ENCODE assay signal across 12 cellular contexts in the genomic region with DNA sequence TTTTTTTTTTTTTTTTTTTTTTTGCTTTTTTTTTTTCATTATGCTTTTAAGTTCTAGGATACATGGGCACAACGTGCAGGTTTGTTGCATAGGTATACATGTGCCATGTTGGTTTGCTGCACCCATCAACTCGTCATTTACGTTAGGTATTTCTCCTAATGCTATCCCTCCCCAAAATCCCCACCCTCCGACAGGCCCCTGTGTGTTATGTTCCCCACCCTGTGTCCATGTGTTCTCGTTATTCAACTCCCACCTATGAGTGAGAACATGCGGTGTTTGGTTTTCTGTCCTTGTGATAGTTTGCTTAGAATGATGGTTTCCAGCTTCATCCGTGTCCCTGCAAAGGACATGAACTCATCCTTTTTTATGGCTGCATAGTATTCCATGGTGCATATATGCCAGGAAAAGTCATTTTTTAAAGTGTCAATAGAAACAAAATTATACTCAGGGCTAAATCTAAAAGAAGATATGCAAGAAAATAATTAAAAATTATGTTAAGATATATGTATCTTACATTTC. TPM values are rescaled to one million over a fixed set of nuclear protein-coding genes. Genes with fewer than 3 reads are reported as not detected.
DNase-seq lines count a peak whose midpoint lies in the region; ATAC-seq, FAIRE-seq and TF ChIP-seq lines count a peak whose summit lies in the region.
"Not testable (repeated sequence)": the region's sequence is repeated elsewhere in the genome, so short reads cannot be mapped to it uniquely, and the experiment has no call there.
"Had no signal": no experiment of that assay in that cellular context is flagged by ENCODE, and none has a peak within 500 bp of the region (broad histone marks: within the 10 kb centered on the region; RNA-seq: fewer than 3 reads in every experiment).

No MANE protein-coding gene starts in this region.

- in situ Hi-C loops in transverse colon (cut with MboI; ENCODE audit: low pct_ligation_motif_present in 1 of 4, low pct_unique_long_range_greater_than_20kb in 1 of 4, low sequenced_read_pairs in 3 of 4) = loop anchor here in 3 of 4 donors (5.0 to 25.0 kb wide), 7 partner anchors 34 to 311 kb away; no protein-coding TSS in a partner anchor

- H3K36me3 Mint-ChIP-seq in CD4-positive, alpha-beta T cell (ENCODE audit: low read depth); HFFc6 (ENCODE audit: low read depth); activated CD8-positive, alpha-beta T cell treated with anti-CD3 and anti-CD28 coated beads for 36 hours (ENCODE audit: low read depth): not testable (repeated sequence)

- peak overlapping the region; percentile 55 for H3K27ac Mint-ChIP-seq in CD4-positive, alpha-beta T cell
- H3K27ac Mint-ChIP-seq in HFFc6; activated CD8-positive, alpha-beta T cell treated with anti-CD3 and anti-CD28 coated beads for 36 hours: not testable (repeated sequence)

- not testable (repeated sequence) for H3K9ac ChIP-seq in colonic mucosa (ENCODE audit: low read depth in 2 of 2, low read length in 2 of 2)

- 66% methylated on average over 7 of the region's 7 CpGs for WGBS in A549 (ENCODE audit: missing lambda C conversion rate)
- 76 to 92% methylated on average over 6 to 7 of the region's 7 CpGs for WGBS in transverse colon (ENCODE audit: low coverage in 1 of 2), 2 donors

- POLR2A ChIA-PET in A549 (lab: Yijun Ruan, JAX) = interaction anchor here (0.6 to 1.5 kb wide), 5 partner anchors 19 to 265 kb away, joined by 3 to 10 read pairs (median 5); partner anchors contain the start of gene CAPN5
- POLR2A ChIA-PET in CD4-positive, alpha-beta T cell (lab: Charles Lee) = interaction anchor here (0.7 to 2.3 kb wide), 5 partner anchors 15 to 500 kb away, joined by 3 to 16 read pairs (median 3); no protein-coding TSS in a partner anchor
- POLR2A ChIA-PET in activated CD8-positive, alpha-beta T cell treated with anti-CD3 and anti-CD28 coated beads for 36 hours (lab: Charles Lee) = not testable (repeated sequence)

- not testable (repeated sequence) for H3K4me1 Mint-ChIP-seq in CD4-positive, alpha-beta T cell (ENCODE audit: low read depth)
- peaks cover 13% of the 10 kb centered on the region for H3K4me1 Mint-ChIP-seq in HFFc6 (ENCODE audit: low read depth)
- H3K4me1 Mint-ChIP-seq in activated CD8-positive, alpha-beta T cell treated with anti-CD3 and anti-CD28 coated beads for 36 hours (ENCODE audit: low read depth) = peaks cover 13% of the 10 kb centered on the region

- not testable (repeated sequence) for H3K27ac ChIP-seq in A549; CD4-positive, alpha-beta T cell (ENCODE audit: low read depth, low read length); RWPE2 (ENCODE audit: poor library complexity, severe bottlenecking); lower lobe of right lung
- peak overlapping the region; percentile 81 for H3K27ac ChIP-seq in colonic mucosa
- peak overlapping the region; percentile 78 to 92 (median 84) for H3K27ac ChIP-seq in transverse colon

- TF ChIP-seq RAD21 in A549 (conservative IDR thresholded peaks at IDR 0.05 in 1 of 2, IDR thresholded peaks at IDR 0.05 in 1 of 2) = not testable (repeated sequence)

- not testable (repeated sequence) for H3K4me3 Mint-ChIP-seq in CD4-positive, alpha-beta T cell; HFFc6; activated CD8-positive, alpha-beta T cell treated with anti-CD3 and anti-CD28 coated beads for 36 hours

- TF ChIP-seq EP300 in A549 (IDR thresholded peaks at IDR 0.05); transverse colon (IDR thresholded peaks at IDR 0.05; ENCODE audit: low read depth): not testable (repeated sequence)

- not testable (repeated sequence) for ATAC-seq in A549; CD4-positive, alpha-beta T cell (ENCODE audit: poor library complexity); RWPE2 (ENCODE audit: low read depth); activated CD8-positive, alpha-beta T cell treated with anti-CD3 and anti-CD28 coated beads for 36 hours; lower lobe of right lung

- H3K36me3 ChIP-seq in RWPE2 (ENCODE audit: low read depth); colonic mucosa; lower lobe of right lung; transverse colon: not testable (repeated sequence)

- H3K27me3 Mint-ChIP-seq in CD4-positive, alpha-beta T cell = peaks cover 10% of the 10 kb centered on the region
- H3K27me3 Mint-ChIP-seq in HFFc6 (ENCODE audit: insufficient read depth) = peaks cover 11% of the 10 kb centered on the region
- peaks cover 13% of the 10 kb centered on the region for H3K27me3 Mint-ChIP-seq in activated CD8-positive, alpha-beta T cell treated with anti-CD3 and anti-CD28 coated beads for 36 hours

- not testable (repeated sequence) for H3K9me3 Mint-ChIP-seq in CD4-positive, alpha-beta T cell; HFFc6; activated CD8-positive, alpha-beta T cell treated with anti-CD3 and anti-CD28 coated beads for 36 hours

- CTCF ChIA-PET in A549 (lab: Yijun Ruan, JAX) = interaction anchor here (0.6 to 12.5 kb wide), 35 partner anchors 10 to 572 kb away, joined by 3 to 242 read pairs (median 9); partner anchors contain the start of genes B3GNT6, CAPN5 and MYO7A
- CTCF ChIA-PET in CD4-positive, alpha-beta T cell (lab: Charles Lee) = interaction anchor here (0.6 to 5.6 kb wide), 12 partner anchors 9 to 1527 kb away, joined by 3 to 78 read pairs (median 4); partner anchors contain the start of genes CAPN5 and NARS2
- CTCF ChIA-PET in activated CD8-positive, alpha-beta T cell treated with anti-CD3 and anti-CD28 coated beads for 36 hours (lab: Charles Lee) = interaction anchor here (0.6 to 3.0 kb wide), 24 partner anchors 9 to 500 kb away, joined by 3 to 65 read pairs (median 4); partner anchors contain the start of gene B3GNT6

- not testable (repeated sequence) for DNase-seq in A549 (ENCODE audit: low read depth in 1 of 2, low spot score in 1 of 2); CD4-positive, alpha-beta T cell; HFFc6; RWPE2 (ENCODE audit: low spot score); activated CD8-positive, alpha-beta T cell treated with anti-CD3 and anti-CD28 coated beads for 36 hours; colonic mucosa; lower lobe of right lung; transverse colon

- H3K4me3 ChIP-seq in A549; RWPE2 (ENCODE audit: severe bottlenecking); colonic mucosa; lower lobe of right lung; transverse colon: not testable (repeated sequence)

- FAIRE-seq in A549 (lab: Jason Lieb, UNC) = not testable (repeated sequence)

- H3K27me3 ChIP-seq in CD4-positive, alpha-beta T cell (ENCODE audit: control insufficient read depth, insufficient read depth, low read length); RWPE2 (ENCODE audit: insufficient read depth, poor library complexity, severe bottlenecking); colonic mucosa; transverse colon: not testable (repeated sequence)
- H3K27me3 ChIP-seq in lower lobe of right lung (ENCODE audit: low read depth) = peaks cover 18% of the 10 kb centered on the region

- peaks cover 12% of the 10 kb centered on the region; the same call in 2 of the 3 replicates for H3K4me1 ChIP-seq in A549
- not testable (repeated sequence) for H3K4me1 ChIP-seq in RWPE2 (ENCODE audit: insufficient read depth, poor library complexity, severe bottlenecking); colonic mucosa
- peaks cover 15% of the 10 kb centered on the region for H3K4me1 ChIP-seq in lower lobe of right lung
- H3K4me1 ChIP-seq in transverse colon = peaks cover 4 to 33% (median 20%) of the 10 kb centered on the region in 4 donors

- H3K9me3 ChIP-seq in A549; CD4-positive, alpha-beta T cell (ENCODE audit: control insufficient read depth, low read length); RWPE2 (ENCODE audit: severe bottlenecking); colonic mucosa; lower lobe of right lung; transverse colon: not testable (repeated sequence)

- not testable (repeated sequence) for H3K4me2 ChIP-seq in A549

- TF ChIP-seq CTCF in A549 (IDR thresholded peaks at IDR 0.05); CD4-positive, alpha-beta T cell (IDR thresholded peaks at IDR 0.05); colonic mucosa (IDR thresholded peaks at IDR 0.05); transverse colon (IDR thresholded peaks at IDR 0.05): not testable (repeated sequence)
- TF ChIP-seq CTCF in HFFc6 (IDR thresholded peaks at IDR 0.05) = peak; percentile 54; the same call in 1 of the 2 replicates
- peak; percentile 8 for TF ChIP-seq CTCF in RWPE2 (IDR thresholded peaks at IDR 0.05; ENCODE audit: poor library complexity, severe bottlenecking)
- peak; percentile 47 for TF ChIP-seq CTCF in activated CD8-positive, alpha-beta T cell treated with anti-CD3 and anti-CD28 coated beads for 36 hours (IDR thresholded peaks at IDR 0.05)
- TF ChIP-seq CTCF in lower lobe of right lung (IDR thresholded peaks at IDR 0.05) = peak; percentile 3

- intact Hi-C loops in CD4-positive, alpha-beta T cell (cut with DNase I, micrococcal nuclease) = loop anchor here (1.0 to 10.0 kb wide), 11 partner anchors 18 to 813 kb away; partner anchors contain the start of gene CAPN5 (in 2 of the 2)
- intact Hi-C loops in activated CD8-positive, alpha-beta T cell treated with anti-CD3 and anti-CD28 coated beads for 36 hours (cut with micrococcal nuclease) = loop anchor here (5.0 kb wide), 1 partner anchor 44 kb away; no protein-coding TSS in a partner anchor
- intact Hi-C loops in colonic mucosa (cut with DNase I) = loop anchor here (1.0 to 10.0 kb wide), 3 partner anchors 43 to 313 kb away; no protein-coding TSS in a partner anchor
- intact Hi-C loops in lower lobe of right lung (cut with DNase I) = not testable (repeated sequence)
- intact Hi-C loops in transverse colon (cut with DNase I; ENCODE audit: low total_unique reads) = loop anchor here (1.0 to 10.0 kb wide), 2 partner anchors 43 to 137 kb away; no protein-coding TSS in a partner anchor

- TF ChIP-seq POLR2A in A549 (IDR thresholded peaks at IDR 0.05; ENCODE audit: low read length); transverse colon (IDR thresholded peaks at IDR 0.05): not testable (repeated sequence)

RNA-seq across cellular contexts. Expression of gene B3GNT6, which starts 13.8 kb away (rescaled TPM):
- polyA plus RNA-seq in A549 (2011; rRNA removed) (0.04 and 0.11 TPM in 2 replicates), A549 (2017; fragmentation: RNase III; extraction: RNeasy Plus Mini Kit Qiagen cat#74134 plus additional on column Dnase treatment) (0.04 to 0.05 TPM in 2 of 3 replicates, not detected in the other)
- 0.04 TPM in 1 of 2 replicates, not detected in the other for polyA plus RNA-seq in A549 (2012; cell fraction: cytosol; rRNA removed)
- polyA plus RNA-seq in A549 (2012; cell fraction: nucleus; rRNA removed) = 0.04 and 0.05 TPM in 2 replicates
- 0.15 TPM in 1 of 2 replicates, not detected in the other for polyA minus RNA-seq in A549 (2011; rRNA and poly(A)+ RNA removed)
- total RNA-seq in CD4-positive, alpha-beta T cell = not detected
- total RNA-seq in HFFc6 (2021; fragmentation: NEBNext Ultra II Directional; extraction: Animal tissue kit (Norgen Biotek cat#: 25700)) = not detected
- total RNA-seq in activated CD8-positive, alpha-beta T cell treated with anti-CD3 and anti-CD28 coated beads for 36 hours = not detected
- total RNA-seq in colonic mucosa (100 to 1,000 TPM in 1 of 2 donors, 10 to 100 TPM in 1; 83.1 to 107 TPM), lower lobe of right lung (not detected), transverse colon (10 to 100 TPM; 64.7 to 88.1 (median 72.0) TPM)
- total RNA-seq: A172, Caco-2, H4 had no signal
- polyA plus RNA-seq: BJ had no signal

RNA-seq across cellular contexts. Expression of gene CAPN5, which starts 18.8 kb away (rescaled TPM):
- polyA plus RNA-seq in A549 (2011; rRNA removed) = 12.9 and 16.6 TPM in 2 replicates
- 4.6 and 6.4 TPM in 2 replicates for polyA plus RNA-seq in A549 (2012; cell fraction: cytosol; rRNA removed)
- 11.6 and 12.2 TPM in 2 replicates for polyA plus RNA-seq in A549 (2012; cell fraction: nucleus; rRNA removed)
- 6.8 to 9.4 TPM (median 8.9 TPM) in 3 replicates for polyA plus RNA-seq in A549 (2017; fragmentation: RNase III; extraction: RNeasy Plus Mini Kit Qiagen cat#74134 plus additional on column Dnase treatment)
- 18.2 and 19.7 TPM in 2 replicates for polyA minus RNA-seq in A549 (2011; rRNA and poly(A)+ RNA removed)
- 1 to 10 TPM; 5.1 to 6.9 TPM for total RNA-seq in CD4-positive, alpha-beta T cell
- 10 to 100 TPM; 20.7 to 32.7 (median 29.0) TPM for total RNA-seq in HFFc6 (2021; fragmentation: NEBNext Ultra II Directional; extraction: Animal tissue kit (Norgen Biotek cat#: 25700))
- total RNA-seq in activated CD8-positive, alpha-beta T cell treated with anti-CD3 and anti-CD28 coated beads for 36 hours = 1 to 10 TPM; 1.6 to 2.2 TPM
- 100 to 1,000 TPM; 258 to 267 TPM for total RNA-seq in colonic mucosa
- total RNA-seq in lower lobe of right lung = 7.2 TPM
- total RNA-seq in transverse colon = 100 to 1,000 TPM; 210 to 290 (median 214) TPM

RNA-seq across cellular contexts. Expression of gene OMP, which starts 54.7 kb away (rescaled TPM):
- 0.34 TPM in 1 of 2 replicates, not detected in the other for polyA plus RNA-seq in A549 (2011; rRNA removed)
- not detected in 2 replicates for polyA plus RNA-seq in A549 (2012; cell fraction: cytosol; rRNA removed)
- 1.7 TPM in 1 of 2 replicates, not detected in the other for polyA plus RNA-seq in A549 (2012; cell fraction: nucleus; rRNA removed)
- not detected in 3 replicates for polyA plus RNA-seq in A549 (2017; fragmentation: RNase III; extraction: RNeasy Plus Mini Kit Qiagen cat#74134 plus additional on column Dnase treatment)
- 0.68 TPM in 1 of 2 replicates, not detected in the other for polyA minus RNA-seq in A549 (2011; rRNA and poly(A)+ RNA removed)
- not detected for total RNA-seq in CD4-positive, alpha-beta T cell
- total RNA-seq in HFFc6 (2021; fragmentation: NEBNext Ultra II Directional; extraction: Animal tissue kit (Norgen Biotek cat#: 25700)) = under 1 TPM in 1 of 6 experiments, not detected in 5; 0.77 TPM
- not detected for total RNA-seq in activated CD8-positive, alpha-beta T cell treated with anti-CD3 and anti-CD28 coated beads for 36 hours
- total RNA-seq in colonic mucosa = 10 to 100 TPM in 1 of 2 donors, 1 to 10 TPM in 1; 7.5 to 16.8 TPM
- not detected for total RNA-seq in lower lobe of right lung
- 100 to 1,000 TPM in 1 of 4 donors, 10 to 100 TPM in 3; 16.0 to 126 (median 49.4) TPM for total RNA-seq in transverse colon
- total RNA-seq: A172, H4 had no signal
- polyA plus RNA-seq: BJ had no signal

Comparison
In these comparisons a context has a peak if more than half of its experiments do, and no peak if none do; other contexts are left out.
1. RNA of gene B3GNT6, which starts 13.8 kb away (total RNA-seq): 83.1 to 107 TPM in colonic mucosa and 64.7 to 88.1 TPM in transverse colon; not detected in activated CD8-positive, alpha-beta T cell treated with anti-CD3 and anti-CD28 coated beads for 36 hours, not detected in lower lobe of right lung (single experiment), not detected in CD4-positive, alpha-beta T cell and not detected in HFFc6; every median in the first group is over 10 times any median in the second.
2. RNA of gene CAPN5, which starts 18.8 kb away (total RNA-seq): 258 to 267 TPM in colonic mucosa and 210 to 290 TPM in transverse colon; 20.7 to 32.7 TPM in HFFc6, 7.2 TPM in lower lobe of right lung (single experiment), 5.1 to 6.9 TPM in CD4-positive, alpha-beta T cell and 1.6 to 2.2 TPM in activated CD8-positive, alpha-beta T cell treated with anti-CD3 and anti-CD28 coated beads for 36 hours; every median in the first group is over 4 times any median in the second.